ENCODE assay signal across 10 cellular contexts in the genomic region with DNA sequence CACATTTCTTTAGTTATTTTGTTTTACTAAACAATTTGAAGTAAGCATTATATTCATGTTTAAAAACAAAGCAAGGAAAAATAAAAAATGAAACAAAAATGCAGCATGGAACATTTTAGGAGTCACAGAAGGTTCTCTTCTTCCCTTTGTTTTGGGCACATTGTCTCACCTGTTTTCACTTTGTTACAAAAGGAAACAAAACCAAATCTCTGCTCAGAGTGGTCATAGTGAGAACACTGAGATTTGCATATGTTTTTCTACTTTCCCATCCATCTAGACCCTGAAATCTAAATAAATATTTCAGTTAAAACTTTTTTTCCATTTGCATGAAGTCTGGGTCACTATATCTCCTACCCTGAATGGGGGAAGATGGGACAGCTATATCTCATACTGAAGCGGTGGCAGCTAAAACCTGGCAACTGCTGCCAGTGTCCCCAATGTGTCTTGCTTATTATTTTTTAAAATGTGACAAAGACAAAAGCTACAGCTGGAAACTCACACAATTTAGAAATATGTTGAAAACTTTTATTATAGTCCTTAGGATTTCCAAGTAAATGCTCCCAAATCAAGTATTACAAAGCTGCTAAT. TPM values are rescaled to one million over a fixed set of nuclear protein-coding genes. Genes with fewer than 3 reads are reported as not detected.
DNase-seq lines count a peak whose midpoint lies in the region; ATAC-seq, FAIRE-seq and TF ChIP-seq lines count a peak whose summit lies in the region.
"Had no signal": no experiment of that assay in that cellular context is flagged by ENCODE, and none has a peak within 500 bp of the region (broad histone marks: within the 10 kb centered on the region; RNA-seq: fewer than 3 reads in every experiment).

No MANE protein-coding gene starts in this region.

- CTCF ChIA-PET in T-cell (lab: Charles Lee): interaction anchor here in 1 of 2 donors (0.6 to 0.7 kb wide), 3 partner anchors 91 to 288 kb away, joined by 3 to 9 read pairs (median 5); no protein-coding TSS in a partner anchor

- no peak for DNase-seq in heart left ventricle
- DNase-seq in left cardiac atrium: no peak
- no peak for DNase-seq in T-cell
- DNase-seq in upper lobe of right lung: no peak
- DNase-seq in H4 (ENCODE audit: low spot score): no peak
- no peak for DNase-seq in urothelium cell line (ENCODE audit: low spot score)
- no peak for DNase-seq in NOMO-1 (lab: John Stamatoyannopoulos, UW; ENCODE audit: unreplicated experiment in 2 of 2)
- DNase-seq: dermis blood vessel endothelial cell, NCI-H1105 had no signal

- no peak for FAIRE-seq in urothelium cell line (lab: Jason Lieb, UNC)

- peak overlapping the region; percentile 11 for H3K9ac ChIP-seq in iPS-18a (ENCODE audit: low read length)

- H3K9me3 Mint-ChIP-seq in T-cell: peaks cover 0 to 5% (median 2%) of the 10 kb centered on the region in 3 donors

- no peak overlapping the region for H3K27ac Mint-ChIP-seq in T-cell

- peak overlapping the region; percentile 59 to 97 (median 70) for H3K4me3 Mint-ChIP-seq in T-cell

- TF ChIP-seq POLR2A in heart left ventricle (IDR thresholded peaks at IDR 0.05): no peak

- H3K36me3 Mint-ChIP-seq in T-cell: peaks cover 38% of the 10 kb centered on the region

- H3K9me3 ChIP-seq in heart left ventricle (no peaks in the 10 kb centered on the region), iPS-18a (ENCODE audit: control insufficient read depth, low read depth, low read length) (no peaks in the 10 kb centered on the region), upper lobe of right lung (no peaks in the 10 kb centered on the region)

- H3K4me1 ChIP-seq in heart left ventricle (peaks cover 9 to 60% (median 48%) of the 10 kb centered on the region in 12 donors), iPS-18a (ENCODE audit: control insufficient read depth, low read depth, low read length) (peaks cover 13% of the 10 kb centered on the region), upper lobe of right lung (peaks cover 45% of the 10 kb centered on the region)

- no peak overlapping the region for H3K27ac ChIP-seq in heart left ventricle
- no peak overlapping the region for H3K27ac ChIP-seq in iPS-18a (ENCODE audit: low read length)
- no peak overlapping the region for H3K27ac ChIP-seq in upper lobe of right lung

- intact Hi-C loops in heart left ventricle (cut with DNase I): loop anchor here in 3 of 10 donors (10.0 kb wide), 2 partner anchors 81 to 89 kb away; a partner anchor contains a TSS
- intact Hi-C loops in left cardiac atrium (cut with DNase I): no loop called here
- intact Hi-C loops in upper lobe of right lung (cut with DNase I): no loop called here

- H3K4me1 Mint-ChIP-seq in T-cell: peaks cover 48 to 76% (median 70%) of the 10 kb centered on the region in 3 donors

- H3K27me3 ChIP-seq in heart left ventricle (no peaks in the 10 kb centered on the region), iPS-18a (ENCODE audit: control insufficient read depth, insufficient read depth, low read length) (no peaks in the 10 kb centered on the region), upper lobe of right lung (no peaks in the 10 kb centered on the region)

- peaks cover 0 to 27% (median 11%) of the 10 kb centered on the region in 9 donors for H3K36me3 ChIP-seq in heart left ventricle
- no peaks in the 10 kb centered on the region for H3K36me3 ChIP-seq in iPS-18a (ENCODE audit: control insufficient read depth, low read depth, low read length)
- H3K36me3 ChIP-seq in upper lobe of right lung: no peaks in the 10 kb centered on the region

- POLR2A ChIA-PET in T-cell (lab: Charles Lee): no interaction called here

- H3K4me3 ChIP-seq in heart left ventricle (peak overlapping the region in 11 of 12 donors; percentile 0 to 96 (median 80)), iPS-18a (ENCODE audit: low read length) (peak overlapping the region; percentile 40), upper lobe of right lung (peak overlapping the region; percentile 98)

- 37 to 51% (median 39%) methylated on average over 1 of the region's 1 CpG for WGBS in heart left ventricle, 4 donors

- ATAC-seq in heart left ventricle (no peak), left cardiac atrium (no peak), T-cell (replicated peaks in 1 of 4) (no peak), upper lobe of right lung (no peak)

- TF ChIP-seq CTCF in heart left ventricle (IDR thresholded peaks at IDR 0.05) (no peak), upper lobe of right lung (IDR thresholded peaks at IDR 0.05) (no peak)

- H3K27me3 Mint-ChIP-seq in T-cell: peaks cover 0 to 3% of the 10 kb centered on the region in 2 donors

RNA-seq across cellular contexts. Expression of a gene that starts 3.5 kb away (rescaled TPM):
- total RNA-seq in heart left ventricle (10 to 100 TPM; 10.2 to 14.8 (median 12.8) TPM), left cardiac atrium (10 to 100 TPM; 12.0 to 17.0 TPM), T-cell (10 to 100 TPM; 27.3 to 34.9 (median 30.6) TPM), upper lobe of right lung (19.3 TPM)
- polyA plus RNA-seq in heart left ventricle: 1 to 10 TPM; 3.7 to 9.7 TPM
- 4.7 and 7.1 TPM in 2 replicates for total RNA-seq in H4 (2014; rRNA removed; shearing (Covaris generic))

RNA-seq across cellular contexts. Expression of a gene that starts 3.9 kb away (rescaled TPM):
- total RNA-seq in heart left ventricle: 10 to 100 TPM in 1 of 9 donors, 1 to 10 TPM in 8; 5.9 to 10.6 (median 8.1) TPM
- 1 to 10 TPM; 3.2 to 7.3 TPM for polyA plus RNA-seq in heart left ventricle
- total RNA-seq in left cardiac atrium: 1 to 10 TPM; 6.8 to 7.7 TPM
- total RNA-seq in T-cell: 10 to 100 TPM; 12.6 to 28.9 (median 18.2) TPM
- 9.6 TPM for total RNA-seq in upper lobe of right lung
- total RNA-seq in H4 (2014; rRNA removed; shearing (Covaris generic)): 14.7 and 15.6 TPM in 2 replicates

Comparison
In these comparisons a context has a peak if more than half of its experiments do, and no peak if none do; other contexts are left out.
1. H3K4me3 ChIP-seq: peak in every context shown above with its lines; median percentile 98 in upper lobe of right lung; 80 in heart left ventricle; 40 in iPS-18a.